7 cellular contexts compared by ENCODE assay signal in genomic region chr4:80085081-80085480, GRCh38.
"Had no signal": no experiment of that assay in that cellular context is flagged by ENCODE, and none has a peak within 500 bp of the region (broad histone marks: within the 10 kb centered on the region; RNA-seq: fewer than 3 reads in every experiment).

No MANE protein-coding gene starts in this region.

- H3K4me3 ChIP-seq: GM23338 had no signal

- H3K4me3 Mint-ChIP-seq: GM23338, H9 had no signal

- DNase-seq: H9, HCEC 1CT, IMR-90 had no signal

- H3K9me3 Mint-ChIP-seq: GM23338, H9 had no signal

- H3K4me2 ChIP-seq: GM23338 had no signal

- H3K4me1 Mint-ChIP-seq: GM23338, H9 had no signal

- FAIRE-seq: H1, H54, HTR-8/SVneo had no signal

- H3K27ac Mint-ChIP-seq: GM23338, H9 had no signal

- H2AFZ ChIP-seq: GM23338 had no signal
